1 cellular context compared by ENCODE assay signal in the genomic region with DNA sequence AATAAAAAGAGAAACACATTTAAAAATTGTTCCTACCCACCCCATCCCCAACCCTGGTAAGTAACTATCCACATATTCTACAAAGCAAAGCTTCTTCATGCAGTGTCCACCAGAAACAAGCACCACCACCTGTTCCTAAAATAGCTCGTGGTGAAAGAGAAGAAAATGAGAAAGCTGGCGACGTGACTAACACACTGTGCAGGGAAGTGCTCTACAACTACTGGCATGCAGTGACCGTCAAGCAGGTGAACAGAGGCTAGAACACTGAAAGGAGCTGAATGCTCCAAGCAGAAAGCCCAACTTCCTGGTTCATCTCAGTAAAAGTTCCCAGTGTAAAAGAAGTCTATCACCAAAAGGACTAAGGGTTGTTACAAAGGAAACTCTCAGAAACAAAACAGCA.
TF ChIP-seq lines count a peak whose summit lies in the region.

No MANE protein-coding gene starts in this region.

TF ChIP-seq in GM12878, 131 proteins besides CTCF, POLR2A, EP300 and RAD21 (continued from another document):
- TF ChIP-seq NBN (IDR thresholded peaks at IDR 0.05) (no peak), MTA3 (IDR thresholded peaks at IDR 0.05; ENCODE audit: borderline replicate concordance, low read length) (no peak), TARDBP (IDR thresholded peaks at IDR 0.05; ENCODE audit: borderline replicate concordance) (no peak), HCFC1 (IDR thresholded peaks at IDR 0.05; ENCODE audit: low read length) (no peak), SPI1 (IDR thresholded peaks at IDR 0.05; ENCODE audit: borderline replicate concordance, insufficient read depth, low read depth, low read length) (no peak), MEF2B (IDR thresholded peaks at IDR 0.05; ENCODE audit: partially characterized antibody, poor library complexity, severe bottlenecking) (peak; percentile 40), NFIC (IDR thresholded peaks at IDR 0.05; ENCODE audit: low read depth, low read length) (no peak), CHD1 (IDR thresholded peaks at IDR 0.05; ENCODE audit: low read depth, low read length) (no peak), BRCA1 (IDR thresholded peaks at IDR 0.05; ENCODE audit: low read depth, low read length) (no peak), MEF2A (IDR thresholded peaks at IDR 0.05; ENCODE audit: insufficient read depth, low read depth, low read length) (peak; percentile 66)
- TF ChIP-seq, protein P1, sequence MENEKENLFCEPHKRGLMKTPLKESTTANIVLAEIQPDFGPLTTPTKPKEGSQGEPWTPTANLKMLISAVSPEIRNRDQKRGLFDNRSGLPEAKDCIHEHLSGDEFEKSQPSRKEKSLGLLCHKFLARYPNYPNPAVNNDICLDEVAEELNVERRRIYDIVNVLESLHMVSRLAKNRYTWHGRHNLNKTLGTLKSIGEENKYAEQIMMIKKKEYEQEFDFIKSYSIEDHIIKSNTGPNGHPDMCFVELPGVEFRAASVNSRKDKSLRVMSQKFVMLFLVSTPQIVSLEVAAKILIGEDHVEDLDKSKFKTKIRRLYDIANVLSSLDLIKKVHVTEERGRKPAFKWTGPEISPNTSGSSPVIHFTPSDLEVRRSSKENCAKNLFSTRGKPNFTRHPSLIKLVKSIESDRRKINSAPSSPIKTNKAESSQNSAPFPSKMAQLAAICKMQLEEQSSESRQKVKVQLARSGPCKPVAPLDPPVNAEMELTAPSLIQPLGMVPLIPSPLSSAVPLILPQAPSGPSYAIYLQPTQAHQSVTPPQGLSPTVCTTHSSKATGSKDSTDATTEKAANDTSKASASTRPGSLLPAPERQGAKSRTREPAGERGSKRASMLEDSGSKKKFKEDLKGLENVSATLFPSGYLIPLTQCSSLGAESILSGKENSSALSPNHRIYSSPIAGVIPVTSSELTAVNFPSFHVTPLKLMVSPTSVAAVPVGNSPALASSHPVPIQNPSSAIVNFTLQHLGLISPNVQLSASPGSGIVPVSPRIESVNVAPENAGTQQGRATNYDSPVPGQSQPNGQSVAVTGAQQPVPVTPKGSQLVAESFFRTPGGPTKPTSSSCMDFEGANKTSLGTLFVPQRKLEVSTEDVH (IDR thresholded peaks at IDR 0.05; ENCODE audit: low read depth, partially characterized antibody) = no peak
